In the genomic region with DNA sequence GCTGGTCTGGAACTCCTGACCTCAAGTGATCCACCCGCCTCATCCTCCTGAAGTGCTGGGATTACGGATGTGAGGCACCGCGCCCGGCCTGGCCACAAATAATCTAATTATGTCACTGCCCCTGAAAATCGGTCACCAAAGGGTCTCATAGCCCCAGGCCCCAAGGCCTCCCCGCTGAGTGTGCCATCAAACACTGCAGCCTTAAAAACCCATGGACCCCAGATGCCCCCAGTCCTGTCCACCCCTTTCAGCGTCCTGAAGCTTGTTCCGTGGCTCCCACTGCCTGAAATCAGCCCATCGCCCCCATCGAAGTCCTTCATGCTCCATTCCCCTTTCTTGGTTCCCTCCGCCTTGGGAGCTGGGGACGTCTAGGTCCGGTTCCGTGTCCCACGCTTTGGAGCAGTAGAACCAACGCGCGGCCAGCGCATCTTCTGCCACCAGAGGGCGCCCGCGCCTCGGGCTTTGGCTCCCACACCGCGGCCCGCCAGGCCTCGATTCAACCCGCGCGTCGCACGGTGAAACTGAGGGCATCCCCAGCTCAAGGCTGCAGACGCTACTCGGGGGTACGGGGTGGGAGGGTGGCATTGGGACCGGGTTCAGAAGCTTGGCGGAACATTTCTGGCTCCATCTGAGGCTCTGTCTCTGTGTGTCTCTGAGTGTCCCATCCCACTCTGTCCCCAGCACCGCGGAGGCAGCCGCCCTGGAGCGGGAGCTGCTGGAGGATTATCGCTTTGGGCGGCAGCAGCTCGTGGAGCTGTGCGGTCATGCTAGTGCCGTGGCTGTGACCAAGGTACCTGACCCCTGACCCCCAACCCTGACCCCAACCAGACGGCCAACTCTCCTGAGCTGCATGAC, we compare ENCODE assay signal across 8 cellular contexts. TPM values are rescaled to one million over a fixed set of nuclear protein-coding genes. Genes with fewer than 3 reads are reported as not detected.
DNase-seq lines count a peak whose midpoint lies in the region; ATAC-seq and TF ChIP-seq lines count a peak whose summit lies in the region.

No MANE protein-coding gene starts in this region.

- H3K4me3 ChIP-seq in epithelial cell of esophagus (ENCODE audit: low read length): no peak overlapping the region

- peak; percentile 91 for TF ChIP-seq CTCF in epithelial cell of esophagus (IDR thresholded peaks at IDR 0.05; ENCODE audit: insufficient read depth, low read depth, low read length, missing control alignments)

- DNase-seq in C1 segment of cervical spinal cord (lab: John Stamatoyannopoulos, UW) (peak in 12 of 14 donors; percentile 12 to 82 (median 50)), HCEC 1CT (peak; percentile 37), NCI-H82 treated with DMSO at 0.1 percent for 48 hours (lab: John Stamatoyannopoulos, UW; ENCODE audit: unreplicated experiment) (peak; percentile 16), epithelial cell of esophagus (ENCODE audit: low read depth) (peak; percentile 66), naive B cell (peak; percentile 78)
- DNase-seq in activated CD8-positive, alpha-beta memory T cell treated with anti-CD3 and anti-CD28 coated beads, Interleukin-2, amount 50 U/mL, for 4 hours: peak; percentile 92
- peak; percentile 75 to 83 for DNase-seq in stimulated activated CD8-positive, alpha-beta memory T cell treated with anti-CD3 and anti-CD28 coated beads, Interleukin-7, amount 100 ng/mL, for 1 hour (ENCODE audit: low read depth in 2 of 2)

- H3K36me3 Mint-ChIP-seq in naive B cell: peaks cover 0 to 5% of the 10 kb centered on the region in 2 donors

- peaks cover 4 to 7% (median 6%) of the 10 kb centered on the region in 3 donors for H3K27me3 Mint-ChIP-seq in naive B cell

- ATAC-seq in naive B cell (ENCODE audit: low read depth in 2 of 2) (peak; percentile 93 to 94), GM21381 (IDR thresholded peaks at IDR 0.05; ENCODE audit: unreplicated experiment) (no peak)

- peak overlapping the region in 5 of 6 donors; percentile 16 to 83 (median 63) for H3K27ac Mint-ChIP-seq in naive B cell

- H3K4me3 Mint-ChIP-seq in naive B cell: peak overlapping the region in 2 of 8 donors; percentile 43 to 69

- H3K4me1 Mint-ChIP-seq in naive B cell: peaks cover 10 to 23% (median 16%) of the 10 kb centered on the region in 3 donors

- H3K9me3 Mint-ChIP-seq in naive B cell: peaks cover 0 to 1% (median 0%) of the 10 kb centered on the region in 7 donors

RNA-seq across cellular contexts. Expression of a gene that starts 3.5 kb away (rescaled TPM):
- under 1 TPM in 2 of 6 donors, not detected in 4; 0.17 TPM for polyA plus RNA-seq in naive B cell (ENCODE audit: low read depth in 6 of 6)

RNA-seq across cellular contexts. Expression of a gene that starts 5.9 kb away (rescaled TPM):
- polyA plus RNA-seq in naive B cell (ENCODE audit: low read depth in 6 of 6): under 1 TPM in 1 of 6 donors, not detected in 5; 0.11 TPM

RNA-seq across cellular contexts. Expression of a gene that starts 16.2 kb away (rescaled TPM):
- polyA plus RNA-seq in naive B cell (ENCODE audit: low read depth in 6 of 6): 100 to 1,000 TPM; 226 to 324 (median 271) TPM

RNA-seq across cellular contexts. Expression of a gene that starts 16.8 kb away (rescaled TPM):
- polyA plus RNA-seq in naive B cell (ENCODE audit: low read depth in 6 of 6): 1 to 10 TPM; 1.1 to 4.3 (median 2.3) TPM

Comparison
In these comparisons a context has a peak if more than half of its experiments do, and no peak if none do; other contexts are left out.
1. DNase-seq: peak in every context shown above with its lines; median percentile 92 in activated CD8-positive, alpha-beta memory T cell treated with anti-CD3 and anti-CD28 coated beads, Interleukin-2, amount 50 U/mL, for 4 hours; 79 in stimulated activated CD8-positive, alpha-beta memory T cell treated with anti-CD3 and anti-CD28 coated beads, Interleukin-7, amount 100 ng/mL, for 1 hour; 78 in naive B cell; 66 in epithelial cell of esophagus; 50 in C1 segment of cervical spinal cord; 37 in HCEC 1CT; 16 in NCI-H82 treated with DMSO at 0.1 percent for 48 hours.